In genomic region chr2:96867756-96868554, GRCh38 we compare ENCODE assay signal across 1 cellular context.
TF ChIP-seq lines count a peak whose summit lies in the region.

No MANE protein-coding gene starts in this region.

TF ChIP-seq in HepG2, 621 proteins besides CTCF, POLR2A, EP300 and RAD21 (continued from another document and continues in another):
- TF ChIP-seq, protein P1, sequence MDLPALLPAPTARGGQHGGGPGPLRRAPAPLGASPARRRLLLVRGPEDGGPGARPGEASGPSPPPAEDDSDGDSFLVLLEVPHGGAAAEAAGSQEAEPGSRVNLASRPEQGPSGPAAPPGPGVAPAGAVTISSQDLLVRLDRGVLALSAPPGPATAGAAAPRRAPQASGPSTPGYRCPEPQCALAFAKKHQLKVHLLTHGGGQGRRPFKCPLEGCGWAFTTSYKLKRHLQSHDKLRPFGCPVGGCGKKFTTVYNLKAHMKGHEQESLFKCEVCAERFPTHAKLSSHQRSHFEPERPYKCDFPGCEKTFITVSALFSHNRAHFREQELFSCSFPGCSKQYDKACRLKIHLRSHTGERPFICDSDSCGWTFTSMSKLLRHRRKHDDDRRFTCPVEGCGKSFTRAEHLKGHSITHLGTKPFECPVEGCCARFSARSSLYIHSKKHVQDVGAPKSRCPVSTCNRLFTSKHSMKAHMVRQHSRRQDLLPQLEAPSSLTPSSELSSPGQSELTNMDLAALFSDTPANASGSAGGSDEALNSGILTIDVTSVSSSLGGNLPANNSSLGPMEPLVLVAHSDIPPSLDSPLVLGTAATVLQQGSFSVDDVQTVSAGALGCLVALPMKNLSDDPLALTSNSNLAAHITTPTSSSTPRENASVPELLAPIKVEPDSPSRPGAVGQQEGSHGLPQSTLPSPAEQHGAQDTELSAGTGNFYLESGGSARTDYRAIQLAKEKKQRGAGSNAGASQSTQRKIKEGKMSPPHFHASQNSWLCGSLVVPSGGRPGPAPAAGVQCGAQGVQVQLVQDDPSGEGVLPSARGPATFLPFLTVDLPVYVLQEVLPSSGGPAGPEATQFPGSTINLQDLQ (CRISPR knock-in tag; IDR thresholded peaks at IDR 0.05), result peak; percentile 80; the same call in 1 of the 2 replicates
- TF ChIP-seq KLF16 (CRISPR knock-in tag; IDR thresholded peaks at IDR 0.05), result peak in 1 of 2 experiments; percentile 73; a peak in 1 of 4 replicates
- TF ChIP-seq PHF20 (CRISPR knock-in tag; IDR thresholded peaks at IDR 0.05), result peak; percentile 18
- TF ChIP-seq ZSCAN21 (CRISPR knock-in tag; IDR thresholded peaks at IDR 0.05; ENCODE audit: borderline replicate concordance), result no peak
- TF ChIP-seq NFRKB (IDR thresholded peaks at IDR 0.05), result no peak
- TF ChIP-seq, protein P2, sequence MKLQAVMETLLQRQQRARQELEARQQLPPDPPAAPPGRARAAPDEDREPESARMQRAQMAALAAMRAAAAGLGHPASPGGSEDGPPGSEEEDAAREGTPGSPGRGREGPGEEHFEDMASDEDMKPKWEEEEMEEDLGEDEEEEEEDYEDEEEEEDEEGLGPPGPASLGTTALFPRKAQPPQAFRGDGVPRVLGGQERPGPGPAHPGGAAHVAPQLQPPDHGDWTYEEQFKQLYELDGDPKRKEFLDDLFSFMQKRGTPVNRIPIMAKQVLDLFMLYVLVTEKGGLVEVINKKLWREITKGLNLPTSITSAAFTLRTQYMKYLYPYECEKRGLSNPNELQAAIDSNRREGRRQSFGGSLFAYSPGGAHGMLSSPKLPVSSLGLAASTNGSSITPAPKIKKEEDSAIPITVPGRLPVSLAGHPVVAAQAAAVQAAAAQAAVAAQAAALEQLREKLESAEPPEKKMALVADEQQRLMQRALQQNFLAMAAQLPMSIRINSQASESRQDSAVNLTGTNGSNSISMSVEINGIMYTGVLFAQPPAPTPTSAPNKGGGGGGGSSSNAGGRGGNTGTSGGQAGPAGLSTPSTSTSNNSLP (IDR thresholded peaks at IDR 0.05; ENCODE audit: low read depth, low read length), result no peak
- 0 out of 2 replicates have a peak, but pooled peaks have one; percentile 58 for TF ChIP-seq SOX5 (CRISPR knock-in tag; IDR thresholded peaks at IDR 0.05; ENCODE audit: borderline replicate concordance)
- TF ChIP-seq KDM1A (CRISPR knock-in tag; IDR thresholded peaks at IDR 0.05), result 0 out of 2 replicates have a peak, but pooled peaks have one; percentile 26
- TF ChIP-seq ZNF430 (CRISPR knock-in tag; IDR thresholded peaks at IDR 0.05), result no peak; the same call in 1 of the 2 replicates
- no peak for TF ChIP-seq HMGXB3 (CRISPR knock-in tag; IDR thresholded peaks at IDR 0.05; ENCODE audit: borderline replicate concordance)
- TF ChIP-seq, protein P3, sequence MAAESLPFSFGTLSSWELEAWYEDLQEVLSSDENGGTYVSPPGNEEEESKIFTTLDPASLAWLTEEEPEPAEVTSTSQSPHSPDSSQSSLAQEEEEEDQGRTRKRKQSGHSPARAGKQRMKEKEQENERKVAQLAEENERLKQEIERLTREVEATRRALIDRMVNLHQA (CRISPR knock-in tag; IDR thresholded peaks at IDR 0.05), result no peak
- TF ChIP-seq NAIF1 (CRISPR knock-in tag; IDR thresholded peaks at IDR 0.05; ENCODE audit: borderline replicate concordance), result 0 out of 2 replicates have a peak, but pooled peaks have one; percentile 39
- TF ChIP-seq ZNF749 (CRISPR knock-in tag; IDR thresholded peaks at IDR 0.05; ENCODE audit: borderline replicate concordance), result 0 out of 2 replicates have a peak, but pooled peaks have one; percentile 22
- TF ChIP-seq RFXAP (CRISPR knock-in tag; IDR thresholded peaks at IDR 0.05; ENCODE audit: borderline replicate concordance), result no peak
- TF ChIP-seq, protein P4, sequence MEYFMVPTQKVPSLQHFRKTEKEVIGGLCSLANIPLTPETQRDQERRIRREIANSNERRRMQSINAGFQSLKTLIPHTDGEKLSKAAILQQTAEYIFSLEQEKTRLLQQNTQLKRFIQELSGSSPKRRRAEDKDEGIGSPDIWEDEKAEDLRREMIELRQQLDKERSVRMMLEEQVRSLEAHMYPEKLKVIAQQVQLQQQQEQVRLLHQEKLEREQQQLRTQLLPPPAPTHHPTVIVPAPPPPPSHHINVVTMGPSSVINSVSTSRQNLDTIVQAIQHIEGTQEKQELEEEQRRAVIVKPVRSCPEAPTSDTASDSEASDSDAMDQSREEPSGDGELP (IDR thresholded peaks at IDR 0.05; ENCODE audit: borderline replicate concordance, low read depth), result no peak
- 0 out of 2 replicates have a peak, but pooled peaks have one; percentile 2 for TF ChIP-seq BCL3 (CRISPR knock-in tag; IDR thresholded peaks at IDR 0.05)
- TF ChIP-seq MIER2 (CRISPR knock-in tag; IDR thresholded peaks at IDR 0.05), result 0 out of 2 replicates have a peak, but pooled peaks have one; percentile 34
- TF ChIP-seq, protein P5, sequence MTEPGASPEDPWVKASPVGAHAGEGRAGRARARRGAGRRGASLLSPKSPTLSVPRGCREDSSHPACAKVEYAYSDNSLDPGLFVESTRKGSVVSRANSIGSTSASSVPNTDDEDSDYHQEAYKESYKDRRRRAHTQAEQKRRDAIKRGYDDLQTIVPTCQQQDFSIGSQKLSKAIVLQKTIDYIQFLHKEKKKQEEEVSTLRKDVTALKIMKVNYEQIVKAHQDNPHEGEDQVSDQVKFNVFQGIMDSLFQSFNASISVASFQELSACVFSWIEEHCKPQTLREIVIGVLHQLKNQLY (CRISPR knock-in tag; IDR thresholded peaks at IDR 0.05), result no peak
- peak; percentile 26 for TF ChIP-seq PTBP1 (IDR thresholded peaks at IDR 0.05; ENCODE audit: low read depth, low read length, poor library complexity, severe bottlenecking)
- no peak for TF ChIP-seq NR2F2 (IDR thresholded peaks at IDR 0.05; ENCODE audit: borderline replicate concordance, low read depth)
- no peak for TF ChIP-seq ZBTB14 (CRISPR knock-in tag; IDR thresholded peaks at IDR 0.05)
- TF ChIP-seq ELF3 (CRISPR knock-in tag; IDR thresholded peaks at IDR 0.05), result no peak
- TF ChIP-seq, protein P6, sequence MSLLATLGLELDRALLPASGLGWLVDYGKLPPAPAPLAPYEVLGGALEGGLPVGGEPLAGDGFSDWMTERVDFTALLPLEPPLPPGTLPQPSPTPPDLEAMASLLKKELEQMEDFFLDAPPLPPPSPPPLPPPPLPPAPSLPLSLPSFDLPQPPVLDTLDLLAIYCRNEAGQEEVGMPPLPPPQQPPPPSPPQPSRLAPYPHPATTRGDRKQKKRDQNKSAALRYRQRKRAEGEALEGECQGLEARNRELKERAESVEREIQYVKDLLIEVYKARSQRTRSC (CRISPR knock-in tag; IDR thresholded peaks at IDR 0.05; ENCODE audit: low read depth), result 0 out of 2 replicates have a peak, but pooled peaks have one; percentile 49
- TF ChIP-seq FOXA1 (IDR thresholded peaks at IDR 0.05), result no peak
- TF ChIP-seq FOXA1 (CRISPR knock-in tag; IDR thresholded peaks at IDR 0.05), result no peak
- peak; percentile 94 for TF ChIP-seq SNAI1 (CRISPR knock-in tag; IDR thresholded peaks at IDR 0.05; ENCODE audit: borderline replicate concordance)
- peak; percentile 76; the same call in 1 of the 2 replicates for TF ChIP-seq MEF2D (CRISPR knock-in tag; IDR thresholded peaks at IDR 0.05)
- TF ChIP-seq FOXP1 (IDR thresholded peaks at IDR 0.05), result no peak
- peak; percentile 47; the same call in 1 of the 2 replicates for TF ChIP-seq FOXP1 (CRISPR knock-in tag; IDR thresholded peaks at IDR 0.05)
- peak; percentile 88 for TF ChIP-seq TGIF2 (CRISPR knock-in tag; IDR thresholded peaks at IDR 0.05)
- TF ChIP-seq SAFB2 (CRISPR knock-in tag; IDR thresholded peaks at IDR 0.05; ENCODE audit: borderline replicate concordance, low read depth), result 0 out of 2 replicates have a peak, but pooled peaks have one; percentile 28
- TF ChIP-seq ZFP36L1 (CRISPR knock-in tag; IDR thresholded peaks at IDR 0.05), result peak; percentile 82; the same call in 1 of the 2 replicates
- 0 out of 2 replicates have a peak, but pooled peaks have one; percentile 39 for TF ChIP-seq KDM3A (CRISPR knock-in tag; IDR thresholded peaks at IDR 0.05; ENCODE audit: low read depth)
- TF ChIP-seq ZNF781 (CRISPR knock-in tag; IDR thresholded peaks at IDR 0.05; ENCODE audit: borderline replicate concordance, not compliant biosample characterization), result peak; percentile 54
- peak; percentile 34 for TF ChIP-seq RBM39 (IDR thresholded peaks at IDR 0.05; ENCODE audit: low read depth, low read length, poor library complexity, severe bottlenecking)
- TF ChIP-seq ZNF296 (CRISPR knock-in tag; conservative IDR thresholded peaks at IDR 0.05), result peak; percentile 92
- peak; percentile 80; the same call in 1 of the 2 replicates for TF ChIP-seq ZNF558 (CRISPR knock-in tag; IDR thresholded peaks at IDR 0.05; ENCODE audit: borderline replicate concordance)
- 0 out of 2 replicates have a peak, but pooled peaks have one; percentile 90 for TF ChIP-seq AHR (CRISPR knock-in tag; IDR thresholded peaks at IDR 0.05)
- TF ChIP-seq ZNF563 (CRISPR knock-in tag; IDR thresholded peaks at IDR 0.05), result peak; percentile 19; the same call in 1 of the 2 replicates
- TF ChIP-seq ZNF615 (CRISPR knock-in tag; IDR thresholded peaks at IDR 0.05; ENCODE audit: borderline replicate concordance), result peak; percentile 81; the same call in 1 of the 2 replicates
- no peak for TF ChIP-seq ZBTB10 (CRISPR knock-in tag; IDR thresholded peaks at IDR 0.05; ENCODE audit: borderline replicate concordance)
- TF ChIP-seq ZNF232 (CRISPR knock-in tag; IDR thresholded peaks at IDR 0.05; ENCODE audit: borderline replicate concordance), result 0 out of 2 replicates have a peak, but pooled peaks have one; percentile 41
- no peak for TF ChIP-seq MBNL3 (CRISPR knock-in tag; conservative IDR thresholded peaks at IDR 0.05)
- TF ChIP-seq, protein P7, sequence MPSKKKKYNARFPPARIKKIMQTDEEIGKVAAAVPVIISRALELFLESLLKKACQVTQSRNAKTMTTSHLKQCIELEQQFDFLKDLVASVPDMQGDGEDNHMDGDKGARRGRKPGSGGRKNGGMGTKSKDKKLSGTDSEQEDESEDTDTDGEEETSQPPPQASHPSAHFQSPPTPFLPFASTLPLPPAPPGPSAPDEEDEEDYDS (CRISPR knock-in tag; IDR thresholded peaks at IDR 0.05), result no peak
- 0 out of 2 replicates have a peak, but pooled peaks have one; percentile 30 for TF ChIP-seq ZBTB20 (CRISPR knock-in tag; IDR thresholded peaks at IDR 0.05; ENCODE audit: borderline replicate concordance, low read depth)
